ENCODE assay signal across 16 cellular contexts in genomic region chr1:153804112-153804511, GRCh38. TPM values are rescaled to one million over a fixed set of nuclear protein-coding genes. Genes with fewer than 3 reads are reported as not detected.
DNase-seq lines count a peak whose midpoint lies in the region; ATAC-seq, FAIRE-seq and TF ChIP-seq lines count a peak whose summit lies in the region.
"Had no signal": no experiment of that assay in that cellular context is flagged by ENCODE, and none has a peak within 500 bp of the region (broad histone marks: within the 10 kb centered on the region; RNA-seq: fewer than 3 reads in every experiment).

No MANE protein-coding gene starts in this region.

- no peaks in the 10 kb centered on the region for H3K27me3 Mint-ChIP-seq in activated CD4-positive, alpha-beta memory T cell treated with anti-CD3 and anti-CD28 coated beads, Interleukin-2, amount 10 ng/mL, durations not matched to agents 7 days and 5 days
- no peaks in the 10 kb centered on the region for H3K27me3 Mint-ChIP-seq in activated CD4-positive, alpha-beta memory T cell treated with anti-CD3 and anti-CD28 coated beads for 36 hours
- H3K27me3 Mint-ChIP-seq in neural crest cell (ENCODE audit: low read depth): peaks cover 2% of the 10 kb centered on the region

- H3K27ac ChIP-seq in HEK293 (ENCODE audit: extremely low read depth, low read depth, low read length): no peak overlapping the region
- H3K27ac ChIP-seq in GM12878 (ENCODE audit: control insufficient read depth, insufficient read depth): peak overlapping the region; percentile 89
- no peak overlapping the region for H3K27ac ChIP-seq in transverse colon
- H3K27ac ChIP-seq: neutrophil had no signal

- in situ Hi-C loops in GM12878 (cut with MboI) (no loop called here), HAP-1 (cut with MboI; ENCODE audit: low sequenced_read_pairs) (no loop called here), transverse colon (cut with MboI; ENCODE audit: low pct_ligation_motif_present in 1 of 4, low pct_unique_long_range_greater_than_20kb in 1 of 4, low sequenced_read_pairs in 3 of 4) (loop anchor here (5.0 to 25.0 kb wide), 3 partner anchors 108 to 178 kb away; partner anchors contain the start of genes DENND4B (in 2 of the 4) and GATAD2B (in 1 of the 4))

- H3K36me3 ChIP-seq in HEK293 (ENCODE audit: control insufficient read depth in 2 of 2, insufficient read depth in 1 of 2, low read length in 2 of 2) (peaks cover 7 to 42% of the 10 kb centered on the region in 2 experiments; a peak in 2 of 3 replicates), GM12878 (ENCODE audit: control insufficient read depth in 2 of 2, insufficient read depth in 2 of 2, low read length in 1 of 2) (peaks cover 7 to 8% of the 10 kb centered on the region in 2 experiments; a peak in 3 of 4 replicates), HAP-1 (replicated peaks) (peaks cover 9% of the 10 kb centered on the region; the same call in 1 of the 2 replicates), transverse colon (peaks cover 0 to 4% (median 0%) of the 10 kb centered on the region in 4 donors)

- ATAC-seq in GM12878: no peak
- ATAC-seq: esophagus mucosa had no signal

- 78% methylated on average over 2 of the region's 2 CpGs for WGBS in GM12878 (ENCODE audit: insufficient coverage, insufficient replicate concordance, low lambda C conversion rate, missing lambda C conversion rate)
- 69 to 72% methylated on average over 2 of the region's 2 CpGs for WGBS in transverse colon (ENCODE audit: low coverage in 1 of 2), 2 donors

- no peak for TF ChIP-seq RAD21 in GM12878 (IDR thresholded peaks at IDR 0.05; ENCODE audit: insufficient read depth, low read depth, low read length)

- no peaks in the 10 kb centered on the region for H3K27me3 ChIP-seq in GM12878 (replicated peaks in 1 of 2; ENCODE audit: control insufficient read depth in 2 of 2, insufficient read depth in 2 of 2, low read length in 1 of 2)
- no peaks in the 10 kb centered on the region for H3K27me3 ChIP-seq in HAP-1 (ENCODE audit: low read depth)
- H3K27me3 ChIP-seq in transverse colon: no peaks in the 10 kb centered on the region
- H3K27me3 ChIP-seq: neutrophil had no signal

- peak overlapping the region; percentile 34; the same call in 1 of the 2 replicates for H3K4me2 ChIP-seq in GM12878 (ENCODE audit: control insufficient read depth, insufficient read depth)
- H3K4me2 ChIP-seq: SK-N-SH had no signal

- no peak for DNase-seq in activated CD4-positive, alpha-beta memory T cell treated with anti-CD3 and anti-CD28 coated beads, Interleukin-2, amount 10 ng/mL, durations not matched to agents 7 days and 5 days
- no peak for DNase-seq in activated CD4-positive, alpha-beta memory T cell treated with anti-CD3 and anti-CD28 coated beads for 36 hours
- DNase-seq in GM12878 (ENCODE audit: low read depth, low spot score) (no peak), neural crest cell (ENCODE audit: low read depth, low spot score) (no peak), HAP-1 (ENCODE audit: low spot score in 2 of 2) (no peak), H4 (ENCODE audit: low spot score) (no peak), transverse colon (no peak)
- DNase-seq: activated CD4-positive, CD25-positive, alpha-beta regulatory T cell treated with anti-CD3 and anti-CD28 coated beads, Interleukin-2, amount 50 U/mL, for 72 hours; NCI-H1092; SK-N-SH; small intestine had no signal

- peaks cover 30% of the 10 kb centered on the region for H3K4me1 Mint-ChIP-seq in activated CD4-positive, alpha-beta memory T cell treated with anti-CD3 and anti-CD28 coated beads, Interleukin-2, amount 10 ng/mL, durations not matched to agents 7 days and 5 days
- H3K4me1 Mint-ChIP-seq in activated CD4-positive, alpha-beta memory T cell treated with anti-CD3 and anti-CD28 coated beads for 36 hours (ENCODE audit: low read depth): peaks cover 30% of the 10 kb centered on the region
- H3K4me1 Mint-ChIP-seq in neural crest cell: peaks cover 11% of the 10 kb centered on the region

- CTCF ChIA-PET in activated CD4-positive, alpha-beta memory T cell treated with anti-CD3 and anti-CD28 coated beads, Interleukin-2, amount 10 ng/mL, durations not matched to agents 7 days and 5 days (lab: Charles Lee): interaction anchor here (1.6 to 1.7 kb wide), 2 partner anchors 28 to 183 kb away, joined by 4 to 5 read pairs; partner anchors contain the start of gene RAB13
- CTCF ChIA-PET in activated CD4-positive, alpha-beta memory T cell treated with anti-CD3 and anti-CD28 coated beads for 36 hours (lab: Charles Lee): interaction anchor here (1.0 to 1.8 kb wide), 4 partner anchors 10 to 181 kb away, joined by 3 to 7 read pairs (median 4); partner anchors contain the start of genes DENND4B and JTB
- CTCF ChIA-PET in HEK293 (lab: Yijun Ruan, JAX): no interaction called here
- CTCF ChIA-PET in GM12878 (lab: Yijun Ruan, JAX): interaction anchor here (0.9 to 4.0 kb wide), 12 partner anchors 7 to 183 kb away, joined by 3 to 23 read pairs (median 4); partner anchors contain the start of genes CREB3L4, DENND4B and RAB13

- no TSS peak for BruUV-seq in GM12878 (replicated peaks; lab: Mats Ljungman, UMichigan)

- FAIRE-seq in GM12878 (lab: Jason Lieb, UNC): no peak
- FAIRE-seq: colon, small intestine had no signal

- POLR2A ChIA-PET in activated CD4-positive, alpha-beta memory T cell treated with anti-CD3 and anti-CD28 coated beads, Interleukin-2, amount 10 ng/mL, durations not matched to agents 7 days and 5 days (lab: Charles Lee): interaction anchor here (0.9 to 3.7 kb wide), 5 partner anchors 7 to 173 kb away, joined by 3 to 16 read pairs (median 5); partner anchors contain the start of genes DENND4B and JTB
- POLR2A ChIA-PET in activated CD4-positive, alpha-beta memory T cell treated with anti-CD3 and anti-CD28 coated beads for 36 hours (lab: Charles Lee): interaction anchor here (1.1 kb wide), 1 partner anchor 142 kb away, joined by 3 read pairs; no protein-coding TSS in a partner anchor
- POLR2A ChIA-PET in HEK293 (lab: Yijun Ruan, JAX) (interaction anchor here (1.5 kb wide), 2 partner anchors 142 to 159 kb away, joined by 3 to 4 read pairs; partner anchors contain the start of genes DENND4B and SLC39A1), GM12878 (lab: Charles Lee) (interaction anchor here (0.6 to 1.9 kb wide), 7 partner anchors 13 to 600 kb away, joined by 3 to 6 read pairs (median 3); partner anchors contain the start of gene JTB)

- H3K9ac ChIP-seq in GM12878 (ENCODE audit: control insufficient read depth, insufficient read depth, low read length): peak overlapping the region; percentile 21
- H3K9ac ChIP-seq: SK-N-SH had no signal

- RAD21 ChIA-PET in GM12878 (lab: Charles Lee; ENCODE audit: unreplicated experiment): interaction anchor here (0.6 to 4.4 kb wide), 11 partner anchors 33 to 183 kb away, joined by 3 to 46 read pairs (median 5); partner anchors contain the start of genes CRTC2, DENND4B, GATAD2B and RAB13

- H3K4me3 ChIP-seq in HEK293 (ENCODE audit: low read depth, low read length): no peak overlapping the region
- no peak overlapping the region for H3K4me3 ChIP-seq in GM12878
- H3K4me3 ChIP-seq in HAP-1: no peak overlapping the region
- no peak overlapping the region for H3K4me3 ChIP-seq in transverse colon
- H3K4me3 ChIP-seq: thoracic aorta had no signal

- intact Hi-C loops in activated CD4-positive, alpha-beta memory T cell treated with anti-CD3 and anti-CD28 coated beads for 36 hours (cut with micrococcal nuclease): loop anchor here (2.0 to 10.0 kb wide), 4 partner anchors 13 to 471 kb away; partner anchors contain the start of genes HAX1 and RAB13
- intact Hi-C loops in GM12878 (cut with micrococcal nuclease; ENCODE audit: unreplicated experiment): no loop called here
- intact Hi-C loops in transverse colon (cut with DNase I; ENCODE audit: low total_unique reads): no loop called here

- no peak overlapping the region for H2AFZ ChIP-seq in GM12878 (ENCODE audit: control insufficient read depth, low read depth, low read length)

- no peaks in the 10 kb centered on the region for H3K4me1 ChIP-seq in HEK293 (ENCODE audit: control insufficient read depth, insufficient read depth, low read length)
- peaks cover 39% of the 10 kb centered on the region for H3K4me1 ChIP-seq in GM12878 (ENCODE audit: control insufficient read depth, insufficient read depth, low read length)
- H3K4me1 ChIP-seq in HAP-1: no peaks in the 10 kb centered on the region
- peaks cover 0 to 16% (median 3%) of the 10 kb centered on the region in 4 donors for H3K4me1 ChIP-seq in transverse colon

- H4K20me1 ChIP-seq in GM12878 (ENCODE audit: control insufficient read depth, insufficient read depth): no peaks in the 10 kb centered on the region

- SMC1A ChIA-PET in GM12878 (lab: Charles Lee; ENCODE audit: uncharacterized antibody, unreplicated experiment): interaction anchor here (0.7 to 4.1 kb wide), 15 partner anchors 12 to 183 kb away, joined by 3 to 21 read pairs (median 4); partner anchors contain the start of genes CREB3L4, DENND4B and RAB13

- H3K9me3 ChIP-seq in HEK293 (ENCODE audit: control insufficient read depth, insufficient read depth, low read depth, low read length) (no peaks in the 10 kb centered on the region), GM12878 (replicated peaks; ENCODE audit: control insufficient read depth, insufficient read depth, low read length) (no peaks in the 10 kb centered on the region), HAP-1 (no peaks in the 10 kb centered on the region), transverse colon (no peaks in the 10 kb centered on the region)
- H3K9me3 ChIP-seq: neutrophil, SK-N-SH, thoracic aorta had no signal

- TF ChIP-seq EP300 in GM12878 (IDR thresholded peaks at IDR 0.05; ENCODE audit: borderline replicate concordance in 1 of 2, control insufficient read depth in 1 of 2, low read depth in 2 of 2, low read length in 2 of 2) (no peak), transverse colon (IDR thresholded peaks at IDR 0.05; ENCODE audit: low read depth) (no peak)

- peaks cover 3% of the 10 kb centered on the region; the same call in 1 of the 2 replicates for H3K79me2 ChIP-seq in GM12878 (ENCODE audit: control insufficient read depth, insufficient read depth, low read length)

- TF ChIP-seq POLR2A in GM12878 (IDR thresholded peaks at IDR 0.05; ENCODE audit: low read depth, low read length): no peak
- TF ChIP-seq POLR2A in transverse colon (IDR thresholded peaks at IDR 0.05): no peak

- H3K36me3 Mint-ChIP-seq in activated CD4-positive, alpha-beta memory T cell treated with anti-CD3 and anti-CD28 coated beads, Interleukin-2, amount 10 ng/mL, durations not matched to agents 7 days and 5 days (ENCODE audit: low read depth): peaks cover 39% of the 10 kb centered on the region
- peaks cover 12% of the 10 kb centered on the region for H3K36me3 Mint-ChIP-seq in activated CD4-positive, alpha-beta memory T cell treated with anti-CD3 and anti-CD28 coated beads for 36 hours
- H3K36me3 Mint-ChIP-seq in neural crest cell (ENCODE audit: low read depth): peaks cover 5% of the 10 kb centered on the region

- H3K27ac Mint-ChIP-seq in activated CD4-positive, alpha-beta memory T cell treated with anti-CD3 and anti-CD28 coated beads, Interleukin-2, amount 10 ng/mL, durations not matched to agents 7 days and 5 days: peak overlapping the region; percentile 31
- H3K27ac Mint-ChIP-seq in activated CD4-positive, alpha-beta memory T cell treated with anti-CD3 and anti-CD28 coated beads for 36 hours: no peak overlapping the region
- H3K27ac Mint-ChIP-seq in neural crest cell (ENCODE audit: unreplicated experiment): peak overlapping the region; percentile 73

- TF ChIP-seq CTCF in HEK293 (tag by site-specific recombination; IDR thresholded peaks at IDR 0.05) (no peak), GM12878 (IDR thresholded peaks at IDR 0.05 in 2 of 3, conservative IDR thresholded peaks at IDR 0.05 in 1 of 3; ENCODE audit: control insufficient read depth in 2 of 3, extremely low read depth in 1 of 3, insufficient read depth in 1 of 3, low read depth in 3 of 3, low read length in 3 of 3) (no peak), neural crest cell (conservative IDR thresholded peaks at IDR 0.05) (no peak), transverse colon (IDR thresholded peaks at IDR 0.05) (no peak)

- H3K4me3 Mint-ChIP-seq in activated CD4-positive, alpha-beta memory T cell treated with anti-CD3 and anti-CD28 coated beads, Interleukin-2, amount 10 ng/mL, durations not matched to agents 7 days and 5 days: no peak overlapping the region
- H3K4me3 Mint-ChIP-seq in activated CD4-positive, alpha-beta memory T cell treated with anti-CD3 and anti-CD28 coated beads for 36 hours: no peak overlapping the region
- no peak overlapping the region for H3K4me3 Mint-ChIP-seq in neural crest cell

- no peaks in the 10 kb centered on the region for H3K9me3 Mint-ChIP-seq in activated CD4-positive, alpha-beta memory T cell treated with anti-CD3 and anti-CD28 coated beads, Interleukin-2, amount 10 ng/mL, durations not matched to agents 7 days and 5 days
- H3K9me3 Mint-ChIP-seq in activated CD4-positive, alpha-beta memory T cell treated with anti-CD3 and anti-CD28 coated beads for 36 hours: no peaks in the 10 kb centered on the region
- H3K9me3 Mint-ChIP-seq in neural crest cell: no peaks in the 10 kb centered on the region

RNA-seq across cellular contexts. Expression of gene SLC27A3, which starts 28.9 kb away (rescaled TPM):
- 10 to 100 TPM; 24.9 to 25.3 TPM for total RNA-seq in activated CD4-positive, alpha-beta memory T cell treated with anti-CD3 and anti-CD28 coated beads, Interleukin-2, amount 10 ng/mL, durations not matched to agents 7 days and 5 days
- total RNA-seq in activated CD4-positive, alpha-beta memory T cell treated with anti-CD3 and anti-CD28 coated beads for 36 hours: 1 to 10 TPM; 5.9 to 7.8 TPM
- 4.3 and 4.5 TPM in 2 replicates for total RNA-seq in GM12878 (2013; cell fraction: nucleolus; rRNA removed)
- total RNA-seq in GM12878 (2014; rRNA removed) (9.4 and 12.4 TPM in 2 replicates), GM12878 (2014; rRNA removed; fragmentation: Illumina TruSeq; extraction: Trizol) (8.8 and 9.3 TPM in 2 replicates), GM12878 (2021) (11.4 and 11.9 TPM in 2 replicates), neural crest cell (16.8 and 18.1 TPM in 2 replicates), transverse colon (100 to 1,000 TPM in 1 of 4 donors, 10 to 100 TPM in 3; 15.2 to 159 (median 26.2) TPM)
- 3.9 TPM for polyA plus RNA-seq in GM12878 (2011; ENCODE audit: low read depth)
- polyA plus RNA-seq in GM12878 (2011; rRNA removed) (2.5 and 4.6 TPM in 2 replicates), GM12878 (2014; fragmentation: Illumina TruSeq; extraction: Trizol) (8.2 and 10.8 TPM in 2 replicates), GM12878 (2014; fragmentation: Nextera tagmentation; extraction: Ambion mirVana) (1 to 10 TPM; 2.6 to 5.1 TPM), GM12878 (2014; rRNA removed) (15.4 and 18.1 TPM in 2 replicates), GM12878 (2016; fragmentation: Nextera tagmentation; extraction: Ambion mirVana) (1 to 10 TPM; 7.2 to 7.8 TPM)
- polyA plus RNA-seq in GM12878 (2011; cell fraction: cytosol; rRNA removed): 5.6 and 5.9 TPM in 2 replicates
- 53.6 and 57.2 TPM in 2 replicates for polyA plus RNA-seq in GM12878 (2011; cell fraction: nucleus; rRNA removed)
- polyA plus RNA-seq in GM12878 (2012): 8.0 and 10.8 TPM in 2 replicates
- polyA minus RNA-seq in GM12878 (2011; rRNA and poly(A)+ RNA removed): 2.2 TPM in 2 replicates
- polyA minus RNA-seq in GM12878 (2011; cell fraction: cytosol; rRNA and poly(A)+ RNA removed): 1.3 and 1.6 TPM in 2 replicates
- 3.6 and 7.3 TPM in 2 replicates for polyA minus RNA-seq in GM12878 (2011; cell fraction: nucleus; rRNA and poly(A)+ RNA removed)
- total RNA-seq in H4 (2014; rRNA removed; shearing (Covaris generic)): 0.93 and 2.9 TPM in 2 replicates

Comparison
In these comparisons a context has a peak if more than half of its experiments do, and no peak if none do; other contexts are left out.
1. in situ Hi-C loops: an anchor here in transverse colon (5.0 to 25.0 kb wide); none called in GM12878 and HAP-1.